ENCODE assay signal across 8 cellular contexts in genomic region chr11:31240340-31240904, GRCh38.
DNase-seq lines count a peak whose midpoint lies in the region; ATAC-seq and TF ChIP-seq lines count a peak whose summit lies in the region.

No MANE protein-coding gene starts in this region.

- H3K36me3 Mint-ChIP-seq in activated CD4-positive, alpha-beta T cell treated with anti-CD3 and anti-CD28 coated beads for 36 hours (ENCODE audit: low read depth): no peaks in the 10 kb centered on the region
- H3K36me3 Mint-ChIP-seq in endodermal cell (ENCODE audit: low read depth): no peaks in the 10 kb centered on the region

- H3K9me3 Mint-ChIP-seq in activated CD4-positive, alpha-beta T cell treated with anti-CD3 and anti-CD28 coated beads for 36 hours (ENCODE audit: low read depth): no peaks in the 10 kb centered on the region
- H3K9me3 Mint-ChIP-seq in endodermal cell: no peaks in the 10 kb centered on the region

- no peak overlapping the region for H3K4me3 ChIP-seq in KMS-11 (IDR thresholded peaks at IDR 0.05; ENCODE audit: insufficient read depth, low read depth, low read length)
- H3K4me3 ChIP-seq in endodermal cell (ENCODE audit: low read length): no peak overlapping the region
- no peak overlapping the region for H3K4me3 ChIP-seq in parathyroid adenoma (ENCODE audit: low read depth, low read length)

- no peaks in the 10 kb centered on the region for H3K36me3 ChIP-seq in KMS-11 (ENCODE audit: insufficient read depth)
- no peaks in the 10 kb centered on the region for H3K36me3 ChIP-seq in endodermal cell (ENCODE audit: control insufficient read depth, insufficient read depth, low read length)
- H3K36me3 ChIP-seq in parathyroid adenoma (ENCODE audit: control insufficient read depth, insufficient read depth, low read length): no peaks in the 10 kb centered on the region

- H3K27me3 Mint-ChIP-seq in activated CD4-positive, alpha-beta T cell treated with anti-CD3 and anti-CD28 coated beads for 36 hours: peaks cover 3% of the 10 kb centered on the region
- H3K27me3 Mint-ChIP-seq in endodermal cell (ENCODE audit: insufficient read depth): no peaks in the 10 kb centered on the region

- no peak overlapping the region for H2AFZ ChIP-seq in KMS-11 (ENCODE audit: low read depth)
- H2AFZ ChIP-seq in parathyroid adenoma: no peak overlapping the region

- H3K9ac ChIP-seq in KMS-11 (no peak overlapping the region), endodermal cell (ENCODE audit: extremely low read depth, low read length, poor library complexity, severe bottlenecking) (no peak overlapping the region), parathyroid adenoma (no peak overlapping the region)

- H3K27me3 ChIP-seq in KMS-11 (ENCODE audit: insufficient read depth, low read depth): no peaks in the 10 kb centered on the region
- no peaks in the 10 kb centered on the region for H3K27me3 ChIP-seq in endodermal cell (ENCODE audit: control insufficient read depth, insufficient read depth, low read length, poor library complexity, severe bottlenecking)
- H3K27me3 ChIP-seq in parathyroid adenoma (ENCODE audit: control insufficient read depth, insufficient read depth, low read length): no peaks in the 10 kb centered on the region

- no peaks in the 10 kb centered on the region for H3K4me1 Mint-ChIP-seq in activated CD4-positive, alpha-beta T cell treated with anti-CD3 and anti-CD28 coated beads for 36 hours
- peaks cover 29% of the 10 kb centered on the region for H3K4me1 Mint-ChIP-seq in endodermal cell

- intact Hi-C loops in activated CD4-positive, alpha-beta T cell treated with anti-CD3 and anti-CD28 coated beads for 36 hours (cut with DNase I, micrococcal nuclease): loop anchor here (1.0 to 10.0 kb wide), 6 partner anchors 630 to 1056 kb away; no protein-coding TSS in a partner anchor

- H3K4me2 ChIP-seq in KMS-11 (no peak overlapping the region), parathyroid adenoma (ENCODE audit: low read length) (no peak overlapping the region)

- H4K20me1 ChIP-seq in KMS-11 (ENCODE audit: insufficient read depth): no peaks in the 10 kb centered on the region

- ATAC-seq in activated CD4-positive, alpha-beta T cell treated with anti-CD3 and anti-CD28 coated beads for 36 hours: no peak
- no peak for ATAC-seq in GM18870 (IDR thresholded peaks at IDR 0.05; ENCODE audit: unreplicated experiment)

- POLR2A ChIA-PET in activated CD4-positive, alpha-beta T cell treated with anti-CD3 and anti-CD28 coated beads for 36 hours (lab: Charles Lee): no interaction called here

- peak; percentile 58 for TF ChIP-seq CTCF in KMS-11 (conservative IDR thresholded peaks at IDR 0.05; ENCODE audit: low read depth, low read length)
- TF ChIP-seq CTCF in endodermal cell (conservative IDR thresholded peaks at IDR 0.05): peak; percentile 84
- peak; percentile 14 for TF ChIP-seq CTCF in parathyroid adenoma (IDR thresholded peaks at IDR 0.05)

- H3K4me1 ChIP-seq in KMS-11 (ENCODE audit: low read depth, poor library complexity, severe bottlenecking) (peaks cover 2% of the 10 kb centered on the region), endodermal cell (ENCODE audit: control insufficient read depth, insufficient read depth, low read length) (peaks cover 3% of the 10 kb centered on the region), parathyroid adenoma (peaks cover 2% of the 10 kb centered on the region)

- H3K4me3 Mint-ChIP-seq in activated CD4-positive, alpha-beta T cell treated with anti-CD3 and anti-CD28 coated beads for 36 hours: no peak overlapping the region
- no peak overlapping the region for H3K4me3 Mint-ChIP-seq in endodermal cell

- CTCF ChIA-PET in activated CD4-positive, alpha-beta T cell treated with anti-CD3 and anti-CD28 coated beads for 36 hours (lab: Charles Lee): interaction anchor here (0.8 to 3.6 kb wide), 6 partner anchors 9 to 718 kb away, joined by 3 to 15 read pairs (median 6); no protein-coding TSS in a partner anchor

- H3K9me3 ChIP-seq in endodermal cell (ENCODE audit: control insufficient read depth, low read length) (no peaks in the 10 kb centered on the region), parathyroid adenoma (ENCODE audit: control insufficient read depth, low read length) (no peaks in the 10 kb centered on the region)

- no peak overlapping the region for H3K27ac Mint-ChIP-seq in activated CD4-positive, alpha-beta T cell treated with anti-CD3 and anti-CD28 coated beads for 36 hours
- no peak overlapping the region for H3K27ac Mint-ChIP-seq in endodermal cell

- no peak overlapping the region for H3K27ac ChIP-seq in KMS-11
- H3K27ac ChIP-seq in endodermal cell (ENCODE audit: low read depth, low read length): no peak overlapping the region
- no peak overlapping the region for H3K27ac ChIP-seq in parathyroid adenoma

- H3K79me2 ChIP-seq in KMS-11 (ENCODE audit: insufficient read depth, low read depth): no peaks in the 10 kb centered on the region
- no peaks in the 10 kb centered on the region for H3K79me2 ChIP-seq in parathyroid adenoma

- WGBS in endodermal cell (ENCODE audit: insufficient coverage in 1 of 2, insufficient read length in 1 of 2), 2 experiments: 18 to 24% methylated on average over 4 to 5 of the region's 5 CpGs

- peak; percentile 30 for DNase-seq in activated CD4-positive, alpha-beta T cell treated with anti-CD3 and anti-CD28 coated beads for 36 hours
- DNase-seq in activated CD4-positive, alpha-beta T cell treated with anti-CD3 and anti-CD28 coated beads for 1 hour: no peak
- DNase-seq in RKO (ENCODE audit: low spot score) (peak; percentile 54), endodermal cell (peak; percentile 65), hepatic stellate cell (ENCODE audit: low spot score) (no peak)

Comparison
In these comparisons a context has a peak if more than half of its experiments do, and no peak if none do; other contexts are left out.
1. DNase-seq: peak in activated CD4-positive, alpha-beta T cell treated with anti-CD3 and anti-CD28 coated beads for 36 hours (single experiment), RKO (single experiment) and endodermal cell (single experiment); none in activated CD4-positive, alpha-beta T cell treated with anti-CD3 and anti-CD28 coated beads for 1 hour (single experiment) and hepatic stellate cell (single experiment).
2. CTCF ChIP-seq: peak in every context shown above with its lines; median percentile 84 in endodermal cell; 58 in KMS-11; 14 in parathyroid adenoma.